ENCODE assay signal across 25 cellular contexts in genomic region chr1:108722292-108722691, GRCh38. TPM values are rescaled to one million over a fixed set of nuclear protein-coding genes. Genes with fewer than 3 reads are reported as not detected.
DNase-seq lines count a peak whose midpoint lies in the region; ATAC-seq, FAIRE-seq and TF ChIP-seq lines count a peak whose summit lies in the region.
"Had no signal": no experiment of that assay in that cellular context is flagged by ENCODE, and none has a peak within 500 bp of the region (broad histone marks: within the 10 kb centered on the region; RNA-seq: fewer than 3 reads in every experiment).

No MANE protein-coding gene starts in this region.

- H3K9me3 ChIP-seq in astrocyte (ENCODE audit: insufficient read depth, low read depth, low read length) = no peaks in the 10 kb centered on the region
- no peaks in the 10 kb centered on the region for H3K9me3 ChIP-seq in testis
- H3K9me3 ChIP-seq: BLaER1, upper lobe of left lung had no signal

- 49 to 57% methylated on average over 6 of the region's 6 CpGs for WGBS in testis, 2 donors

- no peaks in the 10 kb centered on the region for H4K20me1 ChIP-seq in astrocyte (ENCODE audit: insufficient read depth, low read length)
- H4K20me1 ChIP-seq: BLaER1 had no signal

- no peak overlapping the region for H3K4me2 ChIP-seq in astrocyte (ENCODE audit: low read length)
- H3K4me2 ChIP-seq: BLaER1 had no signal

- CTCF ChIA-PET in WTC11 (lab: Charles Lee) = interaction anchor here (0.7 kb wide), 1 partner anchor 304 kb away, joined by 3 read pairs; no protein-coding TSS in a partner anchor

- H3K4me3 Mint-ChIP-seq in astrocyte (ENCODE audit: unreplicated experiment) = peak overlapping the region; percentile 2
- no peak overlapping the region for H3K4me3 Mint-ChIP-seq in WTC11
- H3K4me3 Mint-ChIP-seq in activated naive CD8-positive, alpha-beta T cell treated with anti-CD3 and anti-CD28 coated beads, Interleukin-2, amount 50 U/mL, for 24 hours = no peak overlapping the region
- H3K4me3 Mint-ChIP-seq: activated naive CD8-positive, alpha-beta T cell; H9 had no signal

- intact Hi-C loops in testis (cut with DNase I; ENCODE audit: low total_unique reads) = no loop called here

- H3K36me3 ChIP-seq in astrocyte (ENCODE audit: insufficient read depth, low read length) (no peaks in the 10 kb centered on the region), testis (ENCODE audit: low read depth, missing control alignments) (no peaks in the 10 kb centered on the region)
- H3K36me3 ChIP-seq: BLaER1, upper lobe of left lung had no signal

- no peaks in the 10 kb centered on the region for H3K27me3 Mint-ChIP-seq in astrocyte (ENCODE audit: low read depth, unreplicated experiment)
- no peaks in the 10 kb centered on the region for H3K27me3 Mint-ChIP-seq in WTC11 (ENCODE audit: low read depth)
- peaks cover 2% of the 10 kb centered on the region for H3K27me3 Mint-ChIP-seq in activated naive CD8-positive, alpha-beta T cell treated with anti-CD3 and anti-CD28 coated beads, Interleukin-2, amount 50 U/mL, for 24 hours
- H3K27me3 Mint-ChIP-seq: activated naive CD8-positive, alpha-beta T cell had no signal

- H3K4me1 Mint-ChIP-seq in astrocyte (ENCODE audit: low read depth, unreplicated experiment) (peaks cover 23% of the 10 kb centered on the region), WTC11 (peaks cover 18% of the 10 kb centered on the region)
- H3K4me1 Mint-ChIP-seq in activated naive CD8-positive, alpha-beta T cell treated with anti-CD3 and anti-CD28 coated beads, Interleukin-2, amount 50 U/mL, for 24 hours = no peaks in the 10 kb centered on the region
- H3K4me1 Mint-ChIP-seq: IgD-negative memory B cell had no signal

- TF ChIP-seq CTCF in astrocyte (IDR thresholded peaks at IDR 0.05; ENCODE audit: insufficient read depth, low read depth, low read length) (no peak), testis (IDR thresholded peaks at IDR 0.05) (no peak), WTC11 (IDR thresholded peaks at IDR 0.05) (no peak)

- H2AFZ ChIP-seq in astrocyte (ENCODE audit: low read depth, low read length) = no peak overlapping the region

- no peak for TF ChIP-seq POLR2A in testis (IDR thresholded peaks at IDR 0.05)

- POLR2A ChIA-PET in WTC11 (lab: Charles Lee) = no interaction called here

- H3K9me3 Mint-ChIP-seq in astrocyte (ENCODE audit: unreplicated experiment) (no peaks in the 10 kb centered on the region), WTC11 (no peaks in the 10 kb centered on the region)
- no peaks in the 10 kb centered on the region for H3K9me3 Mint-ChIP-seq in activated naive CD8-positive, alpha-beta T cell treated with anti-CD3 and anti-CD28 coated beads, Interleukin-2, amount 50 U/mL, for 24 hours
- H3K9me3 Mint-ChIP-seq: H9, IgD-negative memory B cell had no signal

- H3K27me3 ChIP-seq in astrocyte (ENCODE audit: insufficient read depth, low read length) = no peaks in the 10 kb centered on the region
- no peaks in the 10 kb centered on the region for H3K27me3 ChIP-seq in testis
- H3K27me3 ChIP-seq: BLaER1, upper lobe of left lung had no signal

- H3K36me3 Mint-ChIP-seq in astrocyte (ENCODE audit: low read depth, unreplicated experiment) = no peaks in the 10 kb centered on the region
- no peaks in the 10 kb centered on the region for H3K36me3 Mint-ChIP-seq in WTC11
- H3K36me3 Mint-ChIP-seq in activated naive CD8-positive, alpha-beta T cell treated with anti-CD3 and anti-CD28 coated beads, Interleukin-2, amount 50 U/mL, for 24 hours (ENCODE audit: low read depth) = no peaks in the 10 kb centered on the region
- H3K36me3 Mint-ChIP-seq: IgD-negative memory B cell had no signal

- no peak overlapping the region for H3K4me3 ChIP-seq in astrocyte (ENCODE audit: insufficient read depth, low read depth, low read length)
- H3K4me3 ChIP-seq in testis = no peak overlapping the region
- H3K4me3 ChIP-seq: BLaER1, SK-N-MC, upper lobe of left lung had no signal

- FAIRE-seq in astrocyte (lab: Jason Lieb, UNC) = no peak

- H3K27ac Mint-ChIP-seq in astrocyte (ENCODE audit: unreplicated experiment) (no peak overlapping the region), WTC11 (no peak overlapping the region)
- no peak overlapping the region for H3K27ac Mint-ChIP-seq in activated naive CD8-positive, alpha-beta T cell treated with anti-CD3 and anti-CD28 coated beads, Interleukin-2, amount 50 U/mL, for 24 hours
- H3K27ac Mint-ChIP-seq: activated naive CD8-positive, alpha-beta T cell; H9; IgD-negative memory B cell had no signal

- H3K9ac ChIP-seq in astrocyte (ENCODE audit: low read length) = no peak overlapping the region
- H3K9ac ChIP-seq: BLaER1 had no signal

- no peak overlapping the region for H3K27ac ChIP-seq in astrocyte (ENCODE audit: low read depth, low read length)
- H3K27ac ChIP-seq in testis = peak overlapping the region in 1 of 2 donors; percentile 57
- H3K27ac ChIP-seq: BLaER1, HL-60, SK-N-MC, upper lobe of left lung had no signal

- H3K4me1 ChIP-seq in astrocyte (ENCODE audit: insufficient read depth, low read length) (peaks cover 23% of the 10 kb centered on the region), testis (peaks cover 4% of the 10 kb centered on the region)
- H3K4me1 ChIP-seq: upper lobe of left lung had no signal

- peak; percentile 42 for DNase-seq in M059J (ENCODE audit: low read depth)
- no peak for DNase-seq in astrocyte (ENCODE audit: low read depth)
- DNase-seq in iris pigment epithelial cell (ENCODE audit: low read depth) = peak; percentile 67
- DNase-seq in testis = peak; percentile 52
- no peak for DNase-seq in WTC11 (ENCODE audit: low spot score)
- no peak for DNase-seq in activated naive CD8-positive, alpha-beta T cell treated with anti-CD3 and anti-CD28 coated beads, Interleukin-2, amount 50 U/mL, for 24 hours
- DNase-seq: activated CD4-positive, CD25-positive, alpha-beta regulatory T cell treated with anti-CD3 and anti-CD28 coated beads, Interleukin-2, amount 50 U/mL, for 72 hours; Calu3; effector CD8-positive, alpha-beta T cell; H9; left ventricle myocardium superior; NCI-H1694 treated with DMSO at 0.1 percent for 48 hours; NCI-H226; stimulated activated CD4-positive, alpha-beta T cell treated with anti-CD3 and anti-CD28 coated beads, Interleukin-1b, Interleukin-23, amount 100 ng/mL, for 48 hours; stimulated activated naive CD4-positive, alpha-beta T cell treated with Interleukin-2 at 50 U/mL for 16 hours; upper lobe of left lung had no signal

- ATAC-seq in GM19035 (IDR thresholded peaks at IDR 0.05; ENCODE audit: unreplicated experiment) = no peak
- ATAC-seq in WTC11 = no peak
- no peak for ATAC-seq in activated naive CD8-positive, alpha-beta T cell treated with anti-CD3 and anti-CD28 coated beads, Interleukin-2, amount 50 U/mL, for 24 hours
- ATAC-seq: esophagus mucosa, left ventricle myocardium superior had no signal

- H3K79me2 ChIP-seq in astrocyte (ENCODE audit: insufficient read depth, low read length) = no peaks in the 10 kb centered on the region

TF ChIP-seq in WTC11, 78 proteins besides CTCF, POLR2A, EP300 and RAD21 (continues in another document):
- TF ChIP-seq HMGA2 (CRISPR knock-in tag; IDR thresholded peaks at IDR 0.05) (no peak), CREB1 (CRISPR knock-in tag; IDR thresholded peaks at IDR 0.05) (no peak), SOX15 (CRISPR knock-in tag; IDR thresholded peaks at IDR 0.05) (no peak), CBFB (CRISPR knock-in tag; IDR thresholded peaks at IDR 0.05; ENCODE audit: low read depth) (no peak), JUN (CRISPR knock-in tag; IDR thresholded peaks at IDR 0.05) (no peak), MXD4 (CRISPR knock-in tag; IDR thresholded peaks at IDR 0.05; ENCODE audit: borderline replicate concordance) (no peak), ZNF232 (CRISPR knock-in tag; IDR thresholded peaks at IDR 0.05) (no peak), STAT6 (CRISPR knock-in tag; conservative IDR thresholded peaks at IDR 0.05; ENCODE audit: low read depth) (no peak), ZNF138 (CRISPR knock-in tag; conservative IDR thresholded peaks at IDR 0.05) (no peak), ELF4 (CRISPR knock-in tag; IDR thresholded peaks at IDR 0.05; ENCODE audit: low read depth) (no peak)

RNA-seq across cellular contexts. Expression of gene FNDC7, which starts 9.6 kb away (rescaled TPM):
- not detected in 2 replicates for total RNA-seq in M059J (2014; rRNA removed; shearing (Covaris generic))
- total RNA-seq in astrocyte (0.20 TPM in 1 of 2 replicates, not detected in the other), testis (10 to 100 TPM in 1 of 2 donors, 1 to 10 TPM in 1; 7.6 to 11.2 TPM), WTC11 (2021) (0.28 to 0.71 TPM (median 0.50 TPM) in 3 replicates)
- polyA plus RNA-seq in testis (ENCODE audit: insufficient read depth, low read depth, low replicate concordance) = 3.2 TPM
- total RNA-seq: activated CD8-positive, alpha-beta memory T cell treated with anti-CD3 and anti-CD28 coated beads for 36 hours; Calu3; esophagus mucosa; left ventricle myocardium superior; omental fat pad had no signal
- polyA plus RNA-seq: IgD-negative memory B cell had no signal

RNA-seq across cellular contexts. Expression of gene STXBP3, which starts 24.2 kb away (rescaled TPM):
- 55.4 and 57.3 TPM in 2 replicates for total RNA-seq in M059J (2014; rRNA removed; shearing (Covaris generic))
- 38.9 and 48.5 TPM in 2 replicates for total RNA-seq in astrocyte
- 10 to 100 TPM; 59.6 to 71.8 TPM for total RNA-seq in testis
- polyA plus RNA-seq in testis (ENCODE audit: insufficient read depth, low read depth, low replicate concordance) = 22.7 TPM
- 26.1 to 30.2 TPM (median 26.5 TPM) in 3 replicates for total RNA-seq in WTC11 (2021)

RNA-seq across cellular contexts. Expression of gene PRPF38B, which starts 30.2 kb away (rescaled TPM):
- total RNA-seq in M059J (2014; rRNA removed; shearing (Covaris generic)) = 8.5 and 10.8 TPM in 2 replicates
- 31.9 and 36.9 TPM in 2 replicates for total RNA-seq in astrocyte
- 10 to 100 TPM; 28.1 to 29.0 TPM for total RNA-seq in testis
- 8.6 TPM for polyA plus RNA-seq in testis (ENCODE audit: insufficient read depth, low read depth, low replicate concordance)
- total RNA-seq in WTC11 (2021) = 42.8 to 50.5 TPM (median 43.0 TPM) in 3 replicates

Comparison
In these comparisons a context has a peak if more than half of its experiments do, and no peak if none do; other contexts are left out.
1. DNase-seq: peak in M059J (single experiment), iris pigment epithelial cell (single experiment) and testis (single experiment); none in astrocyte (single experiment), WTC11 (single experiment) and activated naive CD8-positive, alpha-beta T cell treated with anti-CD3 and anti-CD28 coated beads, Interleukin-2, amount 50 U/mL, for 24 hours (single experiment).